Comparison of ENCODE assay signal across 8 cellular contexts in the genomic region with DNA sequence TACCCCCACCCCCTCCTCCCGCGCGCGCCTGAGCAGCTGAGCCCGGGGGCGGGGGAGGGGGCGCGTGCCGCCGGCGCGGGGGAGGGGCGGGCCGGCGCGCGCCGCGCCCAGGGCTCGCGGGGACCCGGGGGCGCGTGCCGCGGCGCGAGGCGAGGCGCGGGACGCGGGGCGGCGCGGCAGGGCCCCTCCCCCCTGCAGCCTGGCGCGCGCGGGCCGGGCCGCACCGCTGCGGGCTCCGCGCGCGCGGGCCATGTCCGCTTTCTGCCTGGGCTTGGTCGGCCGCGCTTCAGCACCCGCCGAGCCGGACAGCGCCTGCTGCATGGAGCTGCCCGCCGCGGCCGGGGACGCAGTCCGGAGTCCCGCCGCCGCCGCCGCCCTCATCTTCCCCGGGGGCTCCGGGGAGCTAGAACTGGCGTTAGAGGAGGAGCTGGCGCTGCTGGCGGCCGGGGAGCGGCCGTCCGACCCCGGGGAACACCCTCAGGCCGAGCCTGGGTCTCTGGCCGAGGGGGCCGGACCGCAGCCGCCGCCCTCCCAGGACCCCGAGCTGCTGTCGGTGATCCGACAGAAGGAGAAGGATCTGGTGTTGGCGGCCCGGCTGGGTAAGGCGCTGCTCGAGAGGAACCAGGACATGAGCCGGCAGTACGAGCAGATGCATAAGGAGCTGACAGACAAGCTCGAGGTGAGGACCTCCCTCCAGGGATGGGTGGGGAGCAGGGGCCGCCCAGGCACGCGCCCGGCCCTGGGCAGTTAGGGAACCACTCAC. TPM values are rescaled to one million over a fixed set of nuclear protein-coding genes. Genes with fewer than 3 reads are reported as not detected.
A peak's percentile ranks its signal among the peaks of the same experiment; 100 is the strongest.
DNase-seq lines count a peak whose midpoint lies in the region; ATAC-seq, FAIRE-seq and TF ChIP-seq lines count a peak whose summit lies in the region.

No MANE protein-coding gene starts in this region.

- intact Hi-C loops in CD4-positive, alpha-beta T cell (cut with DNase I, micrococcal nuclease), result loop anchor here (1.0 to 10.0 kb wide), 6 partner anchors 17 to 205 kb away; partner anchors contain the start of gene GCN1 (in 1 of the 2)
- intact Hi-C loops in right cardiac atrium (cut with DNase I), result no loop called here

- no peaks in the 10 kb centered on the region for H3K9me3 Mint-ChIP-seq in CD4-positive, alpha-beta T cell
- no peaks in the 10 kb centered on the region for H3K9me3 Mint-ChIP-seq in astrocyte (ENCODE audit: unreplicated experiment)

- peak; percentile 29 to 74 (median 61) for DNase-seq in CD4-positive, alpha-beta T cell
- DNase-seq in HPDE6-E6E7 (ENCODE audit: extremely low spot score) (peak; percentile 59), T-helper 2 cell (peak; percentile 47 to 80 (median 59)), astrocyte (ENCODE audit: low read depth) (peak; percentile 52), right cardiac atrium (peak; percentile 88 to 96 (median 94)), pulmonary artery endothelial cell (ENCODE audit: low read depth, low spot score) (peak; percentile 11), inferior parietal cortex (ENCODE audit: extremely low spot score) (no peak)

- peak overlapping the region; percentile 87 for H3K27ac ChIP-seq in CD4-positive, alpha-beta T cell (ENCODE audit: low read depth, low read length)
- H3K27ac ChIP-seq in astrocyte (ENCODE audit: low read depth, low read length), result no peak overlapping the region
- no peak overlapping the region for H3K27ac ChIP-seq in right cardiac atrium (ENCODE audit: low read length)

- 1% methylated on average over 97 of the region's 98 CpGs for whole genome bisulfite sequencing in right cardiac atrium

- H3K27me3 ChIP-seq in CD4-positive, alpha-beta T cell (ENCODE audit: control insufficient read depth, insufficient read depth, low read length), result no peaks in the 10 kb centered on the region
- peaks cover 41% of the 10 kb centered on the region for H3K27me3 ChIP-seq in astrocyte (ENCODE audit: insufficient read depth, low read length)
- peaks cover 3% of the 10 kb centered on the region for H3K27me3 ChIP-seq in right cardiac atrium (ENCODE audit: control insufficient read depth, insufficient read depth)

- no peaks in the 10 kb centered on the region for H4K20me1 ChIP-seq in astrocyte (ENCODE audit: insufficient read depth, low read length)

- no peaks in the 10 kb centered on the region for H3K79me2 ChIP-seq in astrocyte (ENCODE audit: insufficient read depth, low read length)

- H3K4me3 ChIP-seq in astrocyte (ENCODE audit: insufficient read depth, low read depth, low read length) (peak overlapping the region; percentile 55), right cardiac atrium (ENCODE audit: low read length) (peak overlapping the region; percentile 88)

- no peaks in the 10 kb centered on the region for H3K27me3 Mint-ChIP-seq in CD4-positive, alpha-beta T cell
- peaks cover 25% of the 10 kb centered on the region for H3K27me3 Mint-ChIP-seq in astrocyte (ENCODE audit: low read depth, unreplicated experiment)

- H3K9ac ChIP-seq in astrocyte (ENCODE audit: low read length), result no peak overlapping the region

- CTCF ChIA-PET in CD4-positive, alpha-beta T cell (lab: Charles Lee), result interaction anchor here (0.8 to 4.4 kb wide), 14 partner anchors 10 to 276 kb away, joined by 3 to 33 read pairs (median 5); partner anchors contain the start of genes PXN, RAB35 and RPLP0

- POLR2A ChIA-PET in CD4-positive, alpha-beta T cell (lab: Charles Lee), result interaction anchor here (0.5 to 3.5 kb wide), 31 partner anchors 9 to 327 kb away, joined by 3 to 106 read pairs (median 5); partner anchors contain the start of genes RAB35, RNU4-1, RNU4-2 and RPLP0

- no peak for TF ChIP-seq CTCF in CD4-positive, alpha-beta T cell (IDR thresholded peaks at IDR 0.05)
- TF ChIP-seq CTCF in astrocyte (IDR thresholded peaks at IDR 0.05; ENCODE audit: insufficient read depth, low read depth, low read length), result no peak

- peaks cover 45% of the 10 kb centered on the region for H3K4me1 Mint-ChIP-seq in CD4-positive, alpha-beta T cell (ENCODE audit: low read depth)
- peaks cover 6% of the 10 kb centered on the region for H3K4me1 Mint-ChIP-seq in astrocyte (ENCODE audit: low read depth, unreplicated experiment)

- H2AFZ ChIP-seq in astrocyte (ENCODE audit: low read depth, low read length), result peak overlapping the region; percentile 77

- peak overlapping the region; percentile 88 for H3K4me2 ChIP-seq in astrocyte (ENCODE audit: low read length)

- H3K27ac Mint-ChIP-seq in CD4-positive, alpha-beta T cell, result peak overlapping the region; percentile 83
- no peak overlapping the region for H3K27ac Mint-ChIP-seq in astrocyte (ENCODE audit: unreplicated experiment)

- H3K4me3 Mint-ChIP-seq in CD4-positive, alpha-beta T cell, result peak overlapping the region; percentile 95
- H3K4me3 Mint-ChIP-seq in astrocyte (ENCODE audit: unreplicated experiment), result peak overlapping the region; percentile 79

- peaks cover 45% of the 10 kb centered on the region for H3K36me3 Mint-ChIP-seq in CD4-positive, alpha-beta T cell (ENCODE audit: low read depth)
- H3K36me3 Mint-ChIP-seq in astrocyte (ENCODE audit: low read depth, unreplicated experiment), result no peaks in the 10 kb centered on the region

- H3K9me3 ChIP-seq in CD4-positive, alpha-beta T cell (ENCODE audit: control insufficient read depth, low read length), result no peaks in the 10 kb centered on the region
- H3K9me3 ChIP-seq in astrocyte (ENCODE audit: insufficient read depth, low read depth, low read length) (no peaks in the 10 kb centered on the region), right cardiac atrium (ENCODE audit: control insufficient read depth, low read length) (no peaks in the 10 kb centered on the region)

- no peaks in the 10 kb centered on the region for H3K4me1 ChIP-seq in astrocyte (ENCODE audit: insufficient read depth, low read length)
- no peaks in the 10 kb centered on the region for H3K4me1 ChIP-seq in right cardiac atrium (ENCODE audit: control insufficient read depth, insufficient read depth, low read length)

- FAIRE-seq in astrocyte (lab: Jason Lieb, UNC), result no peak

- no peaks in the 10 kb centered on the region for H3K36me3 ChIP-seq in astrocyte (ENCODE audit: insufficient read depth, low read length)

- ATAC-seq in CD4-positive, alpha-beta T cell (ENCODE audit: poor library complexity), result peak; percentile 0
- ATAC-seq in GM19438 (IDR thresholded peaks at IDR 0.05; ENCODE audit: low read depth, unreplicated experiment), result peak; percentile 23
- ATAC-seq in right cardiac atrium, result peak; percentile 90 to 95

RNA-seq across cellular contexts. Expression of gene BICDL1, which starts 0.8 kb away (rescaled TPM):
- 100 to 1,000 TPM; 143 to 146 TPM for total RNA-seq in CD4-positive, alpha-beta T cell
- total RNA-seq in astrocyte (7.3 and 8.8 TPM in 2 replicates), right cardiac atrium (1 to 10 TPM in 2 of 4 donors, under 1 TPM in 2; 0.76 to 2.1 (median 1.1) TPM), pulmonary artery endothelial cell (0.07 TPM in 1 of 2 replicates, not detected in the other)
- 0.11 TPM for polyA plus RNA-seq in right cardiac atrium

Comparison
In these comparisons a context has a peak if more than half of its experiments do, and no peak if none do; other contexts are left out.
1. ATAC-seq: peak in every context shown above with its lines; median percentile 92 in right cardiac atrium; 23 in GM19438; 0 in CD4-positive, alpha-beta T cell.
2. RNA of gene BICDL1, which starts 0.8 kb away (total RNA-seq): 143 to 146 TPM in CD4-positive, alpha-beta T cell; 7.3 to 8.8 TPM in astrocyte, 0.76 to 2.1 TPM in right cardiac atrium and 0.07 TPM in pulmonary artery endothelial cell; every median in the first group is over 10 times any median in the second.
3. intact Hi-C loops: an anchor here in CD4-positive, alpha-beta T cell (1.0 to 10.0 kb wide); none called in right cardiac atrium.